Comparison of ENCODE assay signal across 1 cellular context in the genomic region with DNA sequence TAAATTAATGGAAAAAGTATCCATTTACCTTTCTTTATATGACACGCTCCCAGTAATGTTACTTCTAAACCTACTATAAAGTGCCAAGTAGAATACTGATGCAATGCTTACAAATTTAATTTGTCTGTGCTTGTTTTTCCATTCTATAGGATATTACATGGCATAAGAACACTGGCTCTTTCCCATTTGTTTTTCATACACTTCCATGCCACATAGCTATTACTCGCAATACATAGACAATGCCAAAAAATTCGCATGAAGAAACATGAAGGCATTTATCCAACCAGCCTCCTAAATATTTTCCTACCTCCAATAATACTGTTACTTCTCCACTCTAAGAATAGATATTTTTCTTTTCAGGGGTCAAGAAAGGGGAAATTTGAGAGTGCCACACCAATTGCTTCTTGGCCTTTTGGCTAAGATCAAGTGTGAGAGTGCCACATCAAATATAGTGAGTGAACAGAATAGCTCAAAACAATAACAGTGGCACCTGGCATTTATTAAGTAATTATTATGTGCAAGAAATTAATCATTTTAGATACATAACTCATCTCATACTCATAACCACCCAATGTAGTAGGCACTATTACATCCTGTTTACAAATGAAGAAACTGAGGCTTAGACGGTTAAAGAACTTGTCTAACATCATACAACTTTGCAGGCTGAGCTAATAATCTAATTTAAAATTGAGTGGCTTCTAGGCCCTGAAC.
TF ChIP-seq lines count a peak whose summit lies in the region.

No MANE protein-coding gene starts in this region.

TF ChIP-seq in A549, 52 proteins besides CTCF, POLR2A, EP300 and RAD21 (continued from another document):
- TF ChIP-seq, protein P1, sequence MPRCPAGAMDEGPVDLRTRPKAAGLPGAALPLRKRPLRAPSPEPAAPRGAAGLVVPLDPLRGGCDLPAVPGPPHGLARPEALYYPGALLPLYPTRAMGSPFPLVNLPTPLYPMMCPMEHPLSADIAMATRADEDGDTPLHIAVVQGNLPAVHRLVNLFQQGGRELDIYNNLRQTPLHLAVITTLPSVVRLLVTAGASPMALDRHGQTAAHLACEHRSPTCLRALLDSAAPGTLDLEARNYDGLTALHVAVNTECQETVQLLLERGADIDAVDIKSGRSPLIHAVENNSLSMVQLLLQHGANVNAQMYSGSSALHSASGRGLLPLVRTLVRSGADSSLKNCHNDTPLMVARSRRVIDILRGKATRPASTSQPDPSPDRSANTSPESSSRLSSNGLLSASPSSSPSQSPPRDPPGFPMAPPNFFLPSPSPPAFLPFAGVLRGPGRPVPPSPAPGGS (IDR thresholded peaks at IDR 0.05) = no peak
